Comparison of ENCODE assay signal across 9 cellular contexts in genomic region chr22:30266445-30267381, GRCh38. TPM values are rescaled to one million over a fixed set of nuclear protein-coding genes. Genes with fewer than 3 reads are reported as not detected.
DNase-seq lines count a peak whose midpoint lies in the region; ATAC-seq, FAIRE-seq and TF ChIP-seq lines count a peak whose summit lies in the region.
"Had no signal": no experiment of that assay in that cellular context is flagged by ENCODE, and none has a peak within 500 bp of the region (broad histone marks: within the 10 kb centered on the region; RNA-seq: fewer than 3 reads in every experiment).

OSM (minus strand) TSS chr22:30266851; CDS start chr22:30266799, 52 bp downstream.

- H3K27me3 ChIP-seq in Peyer's patch (no peaks in the 10 kb centered on the region), mucosa of stomach (ENCODE audit: control insufficient read depth, insufficient read depth, low read length) (no peaks in the 10 kb centered on the region), tibial nerve (no peaks in the 10 kb centered on the region)

- TF ChIP-seq CTCF in Peyer's patch (IDR thresholded peaks at IDR 0.05) (no peak), tibial nerve (IDR thresholded peaks at IDR 0.05) (no peak), chondrocyte (IDR thresholded peaks at IDR 0.05) (no peak)

- no peaks in the 10 kb centered on the region for H3K36me3 Mint-ChIP-seq in chondrocyte (ENCODE audit: low read depth)

- 73 to 76% methylated on average over 34 to 35 of the region's 35 CpGs for WGBS in tibial nerve, 2 donors

- peak in 1 of 2 donors; percentile 46 for TF ChIP-seq EP300 in tibial nerve (IDR thresholded peaks at IDR 0.05)

- peaks cover 0 to 14% (median 0%) of the 10 kb centered on the region in 4 donors for H3K4me1 ChIP-seq in Peyer's patch
- peaks cover 4% of the 10 kb centered on the region for H3K4me1 ChIP-seq in mucosa of stomach (ENCODE audit: control insufficient read depth, insufficient read depth, low read length)
- H3K4me1 ChIP-seq in tibial nerve = peaks cover 0 to 11% (median 5%) of the 10 kb centered on the region in 4 donors

- H3K27me3 Mint-ChIP-seq in chondrocyte (ENCODE audit: low read depth) = no peaks in the 10 kb centered on the region

- H3K9me3 ChIP-seq in Peyer's patch (no peaks in the 10 kb centered on the region), mucosa of stomach (ENCODE audit: control insufficient read depth, low read length) (no peaks in the 10 kb centered on the region), tibial nerve (no peaks in the 10 kb centered on the region)

- H3K4me3 Mint-ChIP-seq in chondrocyte (ENCODE audit: unreplicated experiment) = no peak within 1 kb of the TSS

- peak within 1 kb of the TSS; percentile 68 to 83 (median 80) for H3K27ac ChIP-seq in Peyer's patch
- H3K27ac ChIP-seq in tibial nerve = peak within 1 kb of the TSS in 3 of 4 donors; percentile 62 to 73 (median 70)

- DNase-seq in GM12892 (ENCODE audit: insufficient read length) = peak; percentile 61
- DNase-seq in Peyer's patch = peak in 2 of 3 donors; percentile 82 to 88
- DNase-seq in activated naive CD4-positive, alpha-beta T cell treated with anti-CD3 and anti-CD28 coated beads, Interleukin-2, amount 50 U/mL, for 16 hours = peak; percentile 61
- DNase-seq in tibial nerve (ENCODE audit: low spot score in 2 of 2) = peak in 1 of 2 donors; percentile 45
- DNase-seq in chondrocyte (ENCODE audit: low spot score) = no peak

- no peaks in the 10 kb centered on the region for H3K9me3 Mint-ChIP-seq in chondrocyte (ENCODE audit: low read depth)

- H3K4me3 ChIP-seq in Peyer's patch (peak within 1 kb of the TSS; percentile 32 to 52 (median 44)), mucosa of stomach (ENCODE audit: low read length) (no peak within 1 kb of the TSS), tibial nerve (peak within 1 kb of the TSS; percentile 11 to 42 (median 24))

- ATAC-seq in GM21528 (IDR thresholded peaks at IDR 0.05; ENCODE audit: low FRiP score, unreplicated experiment) = no peak
- ATAC-seq in GM18520 (IDR thresholded peaks at IDR 0.05; ENCODE audit: unreplicated experiment) = no peak
- ATAC-seq: HCT116 had no signal

- H3K9ac ChIP-seq in mucosa of stomach (ENCODE audit: low read length) = peak within 1 kb of the TSS; percentile 7

- no peak for TF ChIP-seq POLR2A in GM12892 (IDR thresholded peaks at IDR 0.05; ENCODE audit: low read depth, low read length)
- TF ChIP-seq POLR2A in Peyer's patch (IDR thresholded peaks at IDR 0.05) = no peak
- no peak for TF ChIP-seq POLR2A in tibial nerve (IDR thresholded peaks at IDR 0.05)

- H3K36me3 ChIP-seq in Peyer's patch = no peaks in the 10 kb centered on the region
- no peaks in the 10 kb centered on the region for H3K36me3 ChIP-seq in mucosa of stomach (ENCODE audit: control insufficient read depth, insufficient read depth, low read length)
- H3K36me3 ChIP-seq in tibial nerve = no peaks in the 10 kb centered on the region

- H3K27ac Mint-ChIP-seq in chondrocyte (ENCODE audit: unreplicated experiment) = no peak within 1 kb of the TSS

- peaks cover 6% of the 10 kb centered on the region for H3K4me1 Mint-ChIP-seq in chondrocyte (ENCODE audit: low read depth)

- FAIRE-seq in GM12892 (lab: Jason Lieb, UNC) = peak; percentile 64

RNA-seq across cellular contexts. Expression of gene OSM, which starts in this region (rescaled TPM):
- not detected for polyA plus RNA-seq in GM12892 (2012; ENCODE audit: missing spikeins)
- total RNA-seq in Peyer's patch (not detected), tibial nerve (10 to 100 TPM in 1 of 4 donors, 1 to 10 TPM in 3; 1.4 to 19.7 (median 4.2) TPM), chondrocyte (not detected in 3 replicates)

Comparison
In these comparisons a context has a peak if more than half of its experiments do, and no peak if none do; other contexts are left out.
1. Peak in DNase-seq, H3K4me3 ChIP-seq and H3K27ac ChIP-seq in Peyer's patch; RNA of the gene not detected or under 1 TPM.